25 cellular contexts compared by ENCODE assay signal in the genomic region with DNA sequence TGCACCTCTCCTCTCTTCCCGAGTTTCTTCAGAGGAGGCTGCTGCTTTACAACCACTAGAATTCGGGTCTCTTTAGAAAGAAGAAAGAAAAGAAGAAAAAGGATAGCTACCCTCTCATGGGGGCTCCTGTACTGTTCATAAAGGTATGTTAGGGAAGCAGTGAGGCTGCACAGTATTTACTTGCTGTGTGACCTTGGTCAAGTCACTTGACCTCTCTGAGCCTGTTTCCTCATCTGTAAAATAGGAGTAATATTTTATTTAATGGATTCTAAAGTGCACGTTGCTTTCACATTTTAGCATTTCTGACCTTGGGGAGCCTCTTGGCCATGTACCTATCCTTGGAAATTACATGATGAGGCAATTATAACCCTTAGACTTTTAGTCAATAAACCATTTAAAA.
DNase-seq lines count a peak whose midpoint lies in the region; ATAC-seq, FAIRE-seq and TF ChIP-seq lines count a peak whose summit lies in the region.
"Had no signal": no experiment of that assay in that cellular context is flagged by ENCODE, and none has a peak within 500 bp of the region (broad histone marks: within the 10 kb centered on the region; RNA-seq: fewer than 3 reads in every experiment).

No MANE protein-coding gene starts in this region.

- peak overlapping the region; percentile 25 for H3K27ac Mint-ChIP-seq in activated naive CD8-positive, alpha-beta T cell treated with anti-CD3 and anti-CD28 coated beads for 36 hours
- no peak overlapping the region for H3K27ac Mint-ChIP-seq in activated naive CD8-positive, alpha-beta T cell treated with anti-CD3 and anti-CD28 coated beads, Interleukin-2, amount 50 U/mL, for 24 hours
- H3K27ac Mint-ChIP-seq in HFFc6 = no peak overlapping the region
- H3K27ac Mint-ChIP-seq: GM23338 had no signal

- in situ Hi-C loops in HepG2 (cut with HindIII; ENCODE audit: extremely low pct_ligation_motif_present, low pct_unique_long_range_greater_than_20kb) = loop anchor here (5.0 kb wide), 1 partner anchor 504 kb away; no protein-coding TSS in a partner anchor

- H2AFZ ChIP-seq in HepG2 (ENCODE audit: low read length) (no peak overlapping the region), H1 (ENCODE audit: low read length) (no peak overlapping the region)
- H2AFZ ChIP-seq: GM23338 had no signal

- H3K23me2 ChIP-seq in H1 (ENCODE audit: low read depth, low read length) = no peaks in the 10 kb centered on the region

- H3K4me1 ChIP-seq in HepG2 (ENCODE audit: insufficient read depth, low read length) (peaks cover 11% of the 10 kb centered on the region; the same call in 1 of the 2 replicates), right lobe of liver (no peaks in the 10 kb centered on the region), H1 (replicated peaks in 1 of 4; ENCODE audit: control insufficient read depth in 3 of 4, insufficient read depth in 4 of 4, low read length in 3 of 4) (no peaks in the 10 kb centered on the region)
- H3K4me1 ChIP-seq: HAP-1, SJSA1 had no signal

- TF ChIP-seq RAD21 in HepG2 (CRISPR knock-in tag; IDR thresholded peaks at IDR 0.05) (no peak), H1 (IDR thresholded peaks at IDR 0.05 in 1 of 2, conservative IDR thresholded peaks at IDR 0.05 in 1 of 2; ENCODE audit: low read depth in 2 of 2, low read length in 2 of 2) (no peak)

- 0 out of 2 replicates have a peak, but pooled peaks cover 2% of the 10 kb centered on the region for H4K20me1 ChIP-seq in HepG2 (ENCODE audit: insufficient read depth, low read length)
- peaks cover under 1 to 4% of the 10 kb centered on the region in 2 experiments for H4K20me1 ChIP-seq in H1 (replicated peaks in 1 of 2; ENCODE audit: control insufficient read depth in 1 of 2, insufficient read depth in 2 of 2, low read length in 2 of 2)

- H3K4me2 ChIP-seq in HepG2 (ENCODE audit: low read depth, low read length) = no peak overlapping the region
- H3K4me2 ChIP-seq in H1 (ENCODE audit: insufficient read depth in 1 of 2, low read depth in 2 of 2, low read length in 2 of 2) = no peak overlapping the region
- H3K4me2 ChIP-seq: BLaER1 treated with 17β-estradiol and CSF1 and Interleukin-3, amounts not matched to agents 10 nM and 100 nM; GM23338; KMS-11 had no signal

- H2BK12ac ChIP-seq in H1 (ENCODE audit: low read depth, low read length) = no peak overlapping the region

- no peak overlapping the region for H3K4ac ChIP-seq in H1 (replicated peaks; ENCODE audit: insufficient read length, low read depth, low read length)

- no peak overlapping the region for H2BK20ac ChIP-seq in H1 (ENCODE audit: low read length)

- CTCF ChIA-PET in HepG2 (lab: Yijun Ruan, JAX; ENCODE audit: low intra/inter-chr PET ratio, low total read pairs) = no interaction called here
- CTCF ChIA-PET in H1 (lab: Charles Lee; ENCODE audit: partially characterized antibody) = interaction anchor here (0.6 to 1.6 kb wide), 3 partner anchors 25 to 503 kb away, joined by 3 to 5 read pairs (median 3); no protein-coding TSS in a partner anchor

- TF ChIP-seq EP300 in HepG2 (IDR thresholded peaks at IDR 0.05; ENCODE audit: low read depth in 2 of 2, low read length in 2 of 2) (no peak), HepG2 (CRISPR knock-in tag; IDR thresholded peaks at IDR 0.05; ENCODE audit: borderline replicate concordance) (no peak), H1 (IDR thresholded peaks at IDR 0.05; ENCODE audit: borderline replicate concordance in 1 of 2, low read depth in 2 of 2, low read length in 2 of 2) (no peak)

- H3K36me3 Mint-ChIP-seq in activated naive CD8-positive, alpha-beta T cell treated with anti-CD3 and anti-CD28 coated beads for 36 hours = peaks cover 30% of the 10 kb centered on the region
- peaks cover 54% of the 10 kb centered on the region for H3K36me3 Mint-ChIP-seq in activated naive CD8-positive, alpha-beta T cell treated with anti-CD3 and anti-CD28 coated beads, Interleukin-2, amount 50 U/mL, for 24 hours (ENCODE audit: low read depth)
- peaks cover 5% of the 10 kb centered on the region for H3K36me3 Mint-ChIP-seq in HFFc6 (ENCODE audit: low read depth)

- no peak overlapping the region for H3K56ac ChIP-seq in H1 (replicated peaks; ENCODE audit: insufficient read length, low read depth, low read length)

- no peak overlapping the region for H4K5ac ChIP-seq in H1 (ENCODE audit: insufficient read length, low read depth, low read length)

- H3K9ac ChIP-seq in HepG2 (ENCODE audit: insufficient read depth, low read depth, low read length) = no peak overlapping the region
- H3K9ac ChIP-seq in H1 (replicated peaks in 1 of 4; ENCODE audit: extremely low read depth in 1 of 4, low read depth in 3 of 4, low read length in 3 of 4) = no peak overlapping the region
- H3K9ac ChIP-seq: BLaER1 treated with 17β-estradiol and CSF1 and Interleukin-3, amounts not matched to agents 10 nM and 100 nM; KMS-11 had no signal

- no peak overlapping the region for H3K4me3 Mint-ChIP-seq in activated naive CD8-positive, alpha-beta T cell treated with anti-CD3 and anti-CD28 coated beads for 36 hours
- no peak overlapping the region for H3K4me3 Mint-ChIP-seq in activated naive CD8-positive, alpha-beta T cell treated with anti-CD3 and anti-CD28 coated beads, Interleukin-2, amount 50 U/mL, for 24 hours
- no peak overlapping the region for H3K4me3 Mint-ChIP-seq in HFFc6
- H3K4me3 Mint-ChIP-seq: CD4-positive, alpha-beta memory T cell; GM23338 had no signal

- peaks cover 13 to 51% of the 10 kb centered on the region in 2 experiments for H3K36me3 ChIP-seq in HepG2 (replicated peaks in 1 of 2; ENCODE audit: control insufficient read depth in 1 of 2, insufficient read depth in 2 of 2, low read length in 2 of 2)
- H3K36me3 ChIP-seq in right lobe of liver = peaks cover 8 to 61% (median 34%) of the 10 kb centered on the region in 4 donors
- peaks cover 10 to 57% (median 30%) of the 10 kb centered on the region in 4 experiments for H3K36me3 ChIP-seq in H1 (ENCODE audit: control insufficient read depth in 2 of 4, insufficient read depth in 4 of 4, low read length in 3 of 4)

- H3K27me3 ChIP-seq in HepG2 (ENCODE audit: control insufficient read depth in 1 of 2, insufficient read depth in 2 of 2, low read length in 2 of 2) (no peaks in the 10 kb centered on the region), right lobe of liver (no peaks in the 10 kb centered on the region), H1 (replicated peaks in 1 of 4; ENCODE audit: control insufficient read depth in 3 of 4, extremely low read depth in 1 of 4, insufficient read depth in 3 of 4, low read length in 3 of 4) (no peaks in the 10 kb centered on the region)
- H3K27me3 ChIP-seq: BLaER1 treated with 17β-estradiol and CSF1 and Interleukin-3, amounts not matched to agents 10 nM and 100 nM; SJSA1 had no signal

- H3K4me1 Mint-ChIP-seq in activated naive CD8-positive, alpha-beta T cell treated with anti-CD3 and anti-CD28 coated beads for 36 hours = peaks cover 4% of the 10 kb centered on the region
- H3K4me1 Mint-ChIP-seq in activated naive CD8-positive, alpha-beta T cell treated with anti-CD3 and anti-CD28 coated beads, Interleukin-2, amount 50 U/mL, for 24 hours = peaks cover 3% of the 10 kb centered on the region
- H3K4me1 Mint-ChIP-seq in HFFc6 (ENCODE audit: low read depth) = peaks cover 6% of the 10 kb centered on the region; the same call in 1 of the 2 replicates

- H3K4me3 ChIP-seq in HepG2 (replicated peaks in 1 of 3; ENCODE audit: insufficient read depth in 1 of 3, low read depth in 2 of 3, low read length in 3 of 3) = no peak overlapping the region
- no peak overlapping the region for H3K4me3 ChIP-seq in right lobe of liver
- no peak overlapping the region for H3K4me3 ChIP-seq in H1 (ENCODE audit: extremely low read depth in 1 of 4, insufficient read depth in 2 of 4, low read depth in 3 of 4, low read length in 4 of 4)
- H3K4me3 ChIP-seq: BLaER1 treated with 17β-estradiol and CSF1 and Interleukin-3, amounts not matched to agents 10 nM and 100 nM; GM23338; HAP-1; SJSA1 had no signal

- H4K91ac ChIP-seq in H1 (replicated peaks; ENCODE audit: insufficient read length, low read length) = no peak overlapping the region

- no peak overlapping the region for H3K23ac ChIP-seq in H1 (ENCODE audit: insufficient read length)

- 94% methylated on average over 3 of the region's 3 CpGs for WGBS in HepG2 (ENCODE audit: low lambda C conversion rate)
- 75% methylated on average over 3 of the region's 3 CpGs for WGBS in right lobe of liver (ENCODE audit: insufficient coverage, low coverage, low lambda C conversion rate, missing lambda C conversion rate)
- 81% methylated on average over 3 of the region's 3 CpGs; no CpG with 5 or more reads in 1 of the 2 experiments for WGBS in H1 (ENCODE audit: extremely low coverage in 1 of 2, insufficient coverage in 1 of 2, insufficient read length in 1 of 2, insufficient replicate concordance in 2 of 2, low coverage in 1 of 2, low lambda C conversion rate in 2 of 2, missing lambda C conversion rate in 1 of 2), 2 experiments

- BruUV-seq in HepG2 (replicated peaks; lab: Mats Ljungman, UMichigan) = no TSS peak

- DNase-seq in activated naive CD8-positive, alpha-beta T cell treated with anti-CD3 and anti-CD28 coated beads for 36 hours = no peak
- no peak for DNase-seq in activated naive CD8-positive, alpha-beta T cell treated with anti-CD3 and anti-CD28 coated beads, Interleukin-2, amount 50 U/mL, for 24 hours
- DNase-seq in HepG2 (ENCODE audit: low spot score) = no peak
- DNase-seq in right lobe of liver = no peak
- no peak for DNase-seq in H1 (ENCODE audit: low read depth in 1 of 2, low spot score in 2 of 2)
- no peak for DNase-seq in NCI-H2196 treated with DMSO at 0.1 percent for 48 hours (lab: John Stamatoyannopoulos, UW; ENCODE audit: unreplicated experiment)
- DNase-seq in NCI-H2107 treated with DMSO at 0.1 percent for 48 hours (lab: John Stamatoyannopoulos, UW; ENCODE audit: unreplicated experiment) = no peak
- no peak for DNase-seq in HFFc6
- DNase-seq: CD4-positive, alpha-beta memory T cell; COR-L47; DMS53; IMR-90; NCI-H1048; NCI-H1417 treated with DMSO at 0.1 percent for 48 hours; NCI-H187 treated with DMSO at 0.1 percent for 48 hours; NCI-H446; NCI-H524 treated with DMSO at 0.1 percent for 48 hours; NCI-H774; NK-92 treated with Interleukin-12 subunit alpha and Interleukin-12 subunit beta, amount 100 ng/mL, for 24 hours; PC-3 had no signal

- H3K27me3 Mint-ChIP-seq in activated naive CD8-positive, alpha-beta T cell treated with anti-CD3 and anti-CD28 coated beads for 36 hours = no peaks in the 10 kb centered on the region
- H3K27me3 Mint-ChIP-seq in activated naive CD8-positive, alpha-beta T cell treated with anti-CD3 and anti-CD28 coated beads, Interleukin-2, amount 50 U/mL, for 24 hours = no peaks in the 10 kb centered on the region
- peaks cover 1% of the 10 kb centered on the region; the same call in 1 of the 2 replicates for H3K27me3 Mint-ChIP-seq in HFFc6 (ENCODE audit: insufficient read depth)
- H3K27me3 Mint-ChIP-seq: CD4-positive, alpha-beta memory T cell had no signal

- H4K8ac ChIP-seq in H1 (ENCODE audit: extremely low read depth, insufficient read depth, low read length) = no peak overlapping the region

- H2AK5ac ChIP-seq in H1 (ENCODE audit: low read depth, low read length) = no peak overlapping the region

- no peak overlapping the region for H3K14ac ChIP-seq in H1 (ENCODE audit: insufficient read length)

- H2BK5ac ChIP-seq in H1 (ENCODE audit: low read depth, low read length) = no peak overlapping the region

- no peak overlapping the region for H3K18ac ChIP-seq in H1 (ENCODE audit: extremely low read depth, low read length)

- H2BK120ac ChIP-seq in H1 (replicated peaks; ENCODE audit: low read depth, low read length) = no peak overlapping the region

- FAIRE-seq in HepG2 (lab: Jason Lieb, UNC) = no peak
- FAIRE-seq in H1 (lab: Jason Lieb, UNC) = no peak

- no peak overlapping the region for H2BK15ac ChIP-seq in H1 (ENCODE audit: low read length)

- TF ChIP-seq POLR2A in HepG2 (IDR thresholded peaks at IDR 0.05; ENCODE audit: insufficient read depth in 1 of 2, low read depth in 2 of 2, low read length in 2 of 2) (no peak), right lobe of liver (IDR thresholded peaks at IDR 0.05) (no peak), H1 (IDR thresholded peaks at IDR 0.05; ENCODE audit: control extremely low read depth in 1 of 2, low read depth in 2 of 2, low read length in 2 of 2) (no peak)

- H3K27ac ChIP-seq in HepG2 (ENCODE audit: extremely low read length, insufficient read depth, low read length) = no peak overlapping the region
- no peak overlapping the region for H3K27ac ChIP-seq in right lobe of liver
- no peak overlapping the region for H3K27ac ChIP-seq in H1 (ENCODE audit: low read depth, low read length)
- H3K27ac ChIP-seq: BLaER1 treated with 17β-estradiol and CSF1 and Interleukin-3, amounts not matched to agents 10 nM and 100 nM; KMS-11; SJSA1 had no signal

- POLR2A ChIA-PET in HepG2 (lab: Yijun Ruan, JAX) = no interaction called here
- POLR2A ChIA-PET in H1 (lab: Charles Lee; ENCODE audit: partially characterized antibody) = no interaction called here

- H3K9me3 Mint-ChIP-seq in activated naive CD8-positive, alpha-beta T cell treated with anti-CD3 and anti-CD28 coated beads for 36 hours = peaks cover 2% of the 10 kb centered on the region
- H3K9me3 Mint-ChIP-seq in activated naive CD8-positive, alpha-beta T cell treated with anti-CD3 and anti-CD28 coated beads, Interleukin-2, amount 50 U/mL, for 24 hours = peaks cover 5% of the 10 kb centered on the region
- no peaks in the 10 kb centered on the region for H3K9me3 Mint-ChIP-seq in HFFc6
- H3K9me3 Mint-ChIP-seq: CD4-positive, alpha-beta memory T cell; GM23338 had no signal

- H3K9me3 ChIP-seq in HepG2 (ENCODE audit: low read length) (no peaks in the 10 kb centered on the region), right lobe of liver (no peaks in the 10 kb centered on the region), H1 (ENCODE audit: insufficient read depth in 2 of 2, low read depth in 1 of 2, low read length in 1 of 2) (no peaks in the 10 kb centered on the region)
- H3K9me3 ChIP-seq: BLaER1 treated with 17β-estradiol and CSF1 and Interleukin-3, amounts not matched to agents 10 nM and 100 nM; HAP-1; SJSA1 had no signal

- no peak for ATAC-seq in activated naive CD8-positive, alpha-beta T cell treated with anti-CD3 and anti-CD28 coated beads, Interleukin-2, amount 50 U/mL, for 24 hours
- ATAC-seq in HepG2 (no peak), right lobe of liver (no peak)
- ATAC-seq: GM23338, PC-3 had no signal

- H3K79me2 ChIP-seq in HepG2 (ENCODE audit: insufficient read depth, low read length) (no peaks in the 10 kb centered on the region), H1 (ENCODE audit: control insufficient read depth in 1 of 2, insufficient read depth in 2 of 2, low read length in 2 of 2) (no peaks in the 10 kb centered on the region)

- TF ChIP-seq CTCF in HepG2 (CRISPR knock-in tag; IDR thresholded peaks at IDR 0.05) = no peak
- TF ChIP-seq CTCF in right lobe of liver (IDR thresholded peaks at IDR 0.05) = no peak
- no peak for TF ChIP-seq CTCF in H1 (IDR thresholded peaks at IDR 0.05; ENCODE audit: control extremely low read depth in 1 of 3, insufficient read depth in 1 of 3, low read depth in 1 of 3, low read length in 3 of 3)
- TF ChIP-seq CTCF in HFFc6 (IDR thresholded peaks at IDR 0.05) = no peak

- intact Hi-C loops in HepG2 (cut with micrococcal nuclease; ENCODE audit: unreplicated experiment) (no loop called here), right lobe of liver (cut with DNase I) (no loop called here)

- no peaks in the 10 kb centered on the region for H3K79me1 ChIP-seq in H1 (ENCODE audit: low read depth, low read length)
